Comparison of ENCODE assay signal across 17 cellular contexts in the genomic region with DNA sequence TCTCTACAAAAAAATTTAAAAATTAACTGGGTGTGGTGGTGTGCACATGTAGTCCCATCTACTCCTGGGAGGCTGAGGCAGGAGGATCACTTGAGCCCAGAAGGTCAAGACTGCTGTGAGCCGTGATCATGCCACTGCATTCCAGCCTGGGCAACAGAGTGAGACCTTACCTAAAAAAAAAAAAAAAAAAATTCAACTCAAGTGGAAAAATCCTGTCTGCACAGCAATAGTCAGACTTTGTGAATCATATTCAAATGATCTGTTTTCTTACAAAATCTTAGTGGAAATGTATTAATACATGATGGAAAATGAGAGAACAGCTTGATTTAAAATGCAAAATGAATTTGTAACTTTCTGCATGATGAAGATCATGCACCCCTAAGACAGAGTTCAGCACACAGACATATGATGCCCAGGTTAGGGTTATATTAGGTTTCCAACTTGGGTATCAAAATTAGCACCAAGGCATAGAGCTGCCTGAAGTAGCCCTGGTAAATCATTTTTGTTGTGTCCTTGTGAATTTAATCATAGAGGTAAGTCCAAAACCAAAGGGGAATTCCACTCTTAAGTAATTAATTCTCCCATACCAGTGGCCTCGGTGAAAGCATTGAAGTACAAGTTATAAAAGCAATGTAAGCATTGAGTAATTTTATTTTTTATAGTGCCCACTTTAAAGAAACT.
A peak's percentile ranks its signal among the peaks of the same experiment; 100 is the strongest.
DNase-seq lines count a peak whose midpoint lies in the region; ATAC-seq and TF ChIP-seq lines count a peak whose summit lies in the region.
"Had no signal": no experiment of that assay in that cellular context is flagged by ENCODE, and none has a peak within 500 bp of the region (broad histone marks: within the 10 kb centered on the region; RNA-seq: fewer than 3 reads in every experiment).

No MANE protein-coding gene starts in this region.

- no peaks in the 10 kb centered on the region for H3K9me3 ChIP-seq in PC-3 (ENCODE audit: low read length)
- H3K9me3 ChIP-seq: psoas muscle, testis had no signal

- ATAC-seq in activated T-cell treated with anti-CD3 and anti-CD28 coated beads, Interleukin-2, amount 50 U/mL, for 72 hours (replicated peaks in 1 of 2): peak; percentile 79 to 85
- ATAC-seq in HG03196 (IDR thresholded peaks at IDR 0.05; ENCODE audit: unreplicated experiment) (peak; percentile 50), PC-3 (no peak)
- peak; percentile 86 for ATAC-seq in activated naive CD8-positive, alpha-beta T cell treated with anti-CD3 and anti-CD28 coated beads, Interleukin-2, amount 50 U/mL, for 24 hours
- ATAC-seq: psoas muscle had no signal

- no peaks in the 10 kb centered on the region for H3K79me2 ChIP-seq in PC-3 (ENCODE audit: low read length)

- H2AFZ ChIP-seq in PC-3 (ENCODE audit: low read length): no peak overlapping the region

- no peaks in the 10 kb centered on the region for H3K9me3 Mint-ChIP-seq in activated T-cell treated with anti-CD3 and anti-CD28 coated beads, Interleukin-2, amount 50 U/mL, for 72 hours
- H3K9me3 Mint-ChIP-seq in activated naive CD8-positive, alpha-beta T cell treated with anti-CD3 and anti-CD28 coated beads, Interleukin-2, amount 50 U/mL, for 24 hours: peaks cover 4% of the 10 kb centered on the region
- no peaks in the 10 kb centered on the region for H3K9me3 Mint-ChIP-seq in stimulated activated naive CD8-positive, alpha-beta T cell treated with anti-CD3 and anti-CD28 coated beads, Interleukin-15, Interleukin-2, amounts not matched to agents 100 ng/mL and 50 ng/mL, for 24 hours
- H3K9me3 Mint-ChIP-seq: T-helper 1 cell treated with Interleukin-12 subunit alpha and Interleukin-12 subunit beta and Interleukin-4 antibody, amounts not matched to agents 30 μg/mL and 1 μg/mL, for 36 hours had no signal

- no peak overlapping the region for H3K27ac ChIP-seq in PC-3 (ENCODE audit: low read length)
- H3K27ac ChIP-seq: psoas muscle, testis had no signal

- intact Hi-C loops in PC-3 (cut with micrococcal nuclease): no loop called here

- DNase-seq in activated T-cell treated with anti-CD3 and anti-CD28 coated beads, Interleukin-2, amount 50 U/mL, for 72 hours: no peak
- DNase-seq in activated T-cell treated with anti-CD3 and anti-CD28 coated beads, Interleukin-2, amount 50 U/mL, for 48 hours: no peak
- no peak for DNase-seq in activated naive CD8-positive, alpha-beta T cell treated with anti-CD3 and anti-CD28 coated beads, Interleukin-2, amount 50 U/mL, for 24 hours
- no peak for DNase-seq in PC-3
- no peak for DNase-seq in MV-4-11 (lab: John Stamatoyannopoulos, UW)
- DNase-seq in HuH-7 (ENCODE audit: low spot score): no peak
- DNase-seq: cerebellar nuclear complex, glutamatergic neuron, kidney, NCI-H187 treated with DMSO at 0.1 percent for 48 hours, NCI-H526, psoas muscle, RPMI8226, testis had no signal

- no peak overlapping the region for H3K9ac ChIP-seq in PC-3 (ENCODE audit: low read length)

- H3K4me1 Mint-ChIP-seq in activated T-cell treated with anti-CD3 and anti-CD28 coated beads, Interleukin-2, amount 50 U/mL, for 72 hours (ENCODE audit: low read depth): peaks cover 71% of the 10 kb centered on the region
- H3K4me1 Mint-ChIP-seq in activated naive CD8-positive, alpha-beta T cell treated with anti-CD3 and anti-CD28 coated beads, Interleukin-2, amount 50 U/mL, for 24 hours: peaks cover 74% of the 10 kb centered on the region
- peaks cover 80% of the 10 kb centered on the region for H3K4me1 Mint-ChIP-seq in stimulated activated naive CD8-positive, alpha-beta T cell treated with anti-CD3 and anti-CD28 coated beads, Interleukin-15, Interleukin-2, amounts not matched to agents 100 ng/mL and 50 ng/mL, for 24 hours (ENCODE audit: low read depth)

- H3K9me2 ChIP-seq in PC-3 (replicated peaks; ENCODE audit: low read length): no peaks in the 10 kb centered on the region

- no peaks in the 10 kb centered on the region for H4K20me1 ChIP-seq in PC-3 (ENCODE audit: low read length)

- POLR2A ChIA-PET in PC-3 (lab: Charles Lee; ENCODE audit: unreplicated experiment): no interaction called here

- no peaks in the 10 kb centered on the region for H3K27me3 Mint-ChIP-seq in activated T-cell treated with anti-CD3 and anti-CD28 coated beads, Interleukin-2, amount 50 U/mL, for 72 hours (ENCODE audit: low read depth)
- H3K27me3 Mint-ChIP-seq in activated naive CD8-positive, alpha-beta T cell treated with anti-CD3 and anti-CD28 coated beads, Interleukin-2, amount 50 U/mL, for 24 hours: no peaks in the 10 kb centered on the region
- H3K27me3 Mint-ChIP-seq in stimulated activated naive CD8-positive, alpha-beta T cell treated with anti-CD3 and anti-CD28 coated beads, Interleukin-15, Interleukin-2, amounts not matched to agents 100 ng/mL and 50 ng/mL, for 24 hours: no peaks in the 10 kb centered on the region

- no peaks in the 10 kb centered on the region for H3K27me3 ChIP-seq in PC-3 (ENCODE audit: low read length)
- H3K27me3 ChIP-seq: testis had no signal

- H3K4me3 Mint-ChIP-seq in activated T-cell treated with anti-CD3 and anti-CD28 coated beads, Interleukin-2, amount 50 U/mL, for 72 hours: peak overlapping the region; percentile 25 to 58
- peak overlapping the region; percentile 46 for H3K4me3 Mint-ChIP-seq in activated naive CD8-positive, alpha-beta T cell treated with anti-CD3 and anti-CD28 coated beads, Interleukin-2, amount 50 U/mL, for 24 hours
- peak overlapping the region; percentile 68 for H3K4me3 Mint-ChIP-seq in stimulated activated naive CD8-positive, alpha-beta T cell treated with anti-CD3 and anti-CD28 coated beads, Interleukin-15, Interleukin-2, amounts not matched to agents 100 ng/mL and 50 ng/mL, for 24 hours
- H3K4me3 Mint-ChIP-seq: T-helper 1 cell treated with Interleukin-12 subunit alpha and Interleukin-12 subunit beta and Interleukin-4 antibody, amounts not matched to agents 30 μg/mL and 1 μg/mL, for 36 hours had no signal

- no peaks in the 10 kb centered on the region for H3F3A ChIP-seq in PC-3 (ENCODE audit: low read length, unreplicated experiment)

- peak overlapping the region; percentile 89 for H3K27ac Mint-ChIP-seq in activated T-cell treated with anti-CD3 and anti-CD28 coated beads, Interleukin-2, amount 50 U/mL, for 72 hours
- peak overlapping the region; percentile 95 for H3K27ac Mint-ChIP-seq in activated naive CD8-positive, alpha-beta T cell treated with anti-CD3 and anti-CD28 coated beads, Interleukin-2, amount 50 U/mL, for 24 hours
- peak overlapping the region; percentile 92 for H3K27ac Mint-ChIP-seq in stimulated activated naive CD8-positive, alpha-beta T cell treated with anti-CD3 and anti-CD28 coated beads, Interleukin-15, Interleukin-2, amounts not matched to agents 100 ng/mL and 50 ng/mL, for 24 hours
- H3K27ac Mint-ChIP-seq: T-helper 1 cell treated with Interleukin-12 subunit alpha and Interleukin-12 subunit beta and Interleukin-4 antibody, amounts not matched to agents 30 μg/mL and 1 μg/mL, for 36 hours had no signal

- H3K36me3 ChIP-seq in PC-3 (ENCODE audit: low read depth, low read length): no peaks in the 10 kb centered on the region; the same call in 1 of the 2 replicates

- no peaks in the 10 kb centered on the region for H3K4me1 ChIP-seq in PC-3 (ENCODE audit: insufficient read depth, low read length)
- H3K4me1 ChIP-seq: psoas muscle had no signal

- no TSS peak for BruUV-seq in PC-3 (replicated peaks; lab: Mats Ljungman, UMichigan)

- CTCF ChIA-PET in PC-3 (lab: Charles Lee): interaction anchor here (0.5 kb wide), 1 partner anchor 204 kb away, joined by 7 read pairs; no protein-coding TSS in a partner anchor

- no peak overlapping the region for H3K4me3 ChIP-seq in PC-3 (ENCODE audit: low read length)
- H3K4me3 ChIP-seq: psoas muscle, testis had no signal

- no peak overlapping the region for H3K4me2 ChIP-seq in PC-3 (ENCODE audit: low read length)

- peaks cover 2 to 14% of the 10 kb centered on the region in 2 donors for H3K36me3 Mint-ChIP-seq in activated T-cell treated with anti-CD3 and anti-CD28 coated beads, Interleukin-2, amount 50 U/mL, for 72 hours (ENCODE audit: insufficient read depth in 2 of 2)
- H3K36me3 Mint-ChIP-seq in activated naive CD8-positive, alpha-beta T cell treated with anti-CD3 and anti-CD28 coated beads, Interleukin-2, amount 50 U/mL, for 24 hours (ENCODE audit: low read depth): peaks cover 6% of the 10 kb centered on the region
- peaks cover 23% of the 10 kb centered on the region for H3K36me3 Mint-ChIP-seq in stimulated activated naive CD8-positive, alpha-beta T cell treated with anti-CD3 and anti-CD28 coated beads, Interleukin-15, Interleukin-2, amounts not matched to agents 100 ng/mL and 50 ng/mL, for 24 hours (ENCODE audit: low read depth)

- no peak for TF ChIP-seq CTCF in PC-3 (conservative IDR thresholded peaks at IDR 0.05; ENCODE audit: low read depth, low read length)
